8 cellular contexts compared by ENCODE assay signal in the genomic region with DNA sequence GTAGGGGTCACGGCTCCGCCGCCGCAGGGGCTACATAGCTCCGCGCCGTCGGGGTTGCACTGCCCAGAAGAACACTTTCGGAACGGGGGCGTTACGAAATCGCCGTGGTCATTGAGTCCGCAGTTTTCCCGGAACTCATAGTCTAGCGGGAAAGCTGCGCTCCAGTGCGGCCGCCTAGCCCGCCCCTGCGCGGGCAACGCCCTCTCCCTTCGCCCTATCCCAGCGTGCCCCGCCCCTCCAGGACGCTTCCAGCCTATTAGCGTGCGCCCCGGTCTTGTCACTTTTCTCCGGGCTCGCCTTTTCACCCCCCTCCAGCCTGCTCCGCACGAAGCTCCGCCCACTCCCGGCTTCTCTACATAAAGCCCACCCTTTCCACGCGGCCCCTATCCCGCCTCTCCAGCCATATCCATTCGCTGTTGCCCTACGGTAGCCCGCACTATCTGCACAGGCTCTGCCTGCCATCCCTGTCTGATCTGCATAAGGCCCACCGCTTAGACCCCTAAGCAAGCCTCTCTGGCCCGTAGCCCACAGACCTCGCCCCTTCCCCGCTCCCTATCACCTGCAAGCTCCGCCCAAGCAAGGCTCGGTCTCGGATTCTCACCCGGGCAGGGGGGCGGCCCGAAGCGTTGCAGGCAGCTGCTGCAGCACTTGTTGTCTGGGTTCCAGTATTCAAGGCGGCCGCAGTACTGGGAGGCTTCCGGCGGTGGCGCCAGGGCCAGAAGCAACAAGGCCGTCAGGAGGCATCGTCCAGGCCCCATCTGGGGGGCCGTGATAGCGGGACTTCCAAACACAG. TPM values are rescaled to one million over a fixed set of nuclear protein-coding genes. Genes with fewer than 3 reads are reported as not detected.
DNase-seq lines count a peak whose midpoint lies in the region; ATAC-seq and TF ChIP-seq lines count a peak whose summit lies in the region.

No MANE protein-coding gene starts in this region.

- H3K4me1 ChIP-seq in ovary (ENCODE audit: insufficient read depth) (peaks cover 6% of the 10 kb centered on the region), thyroid gland (peaks cover 20 to 24% of the 10 kb centered on the region in 2 donors)

- H3K27me3 ChIP-seq in ovary (no peaks in the 10 kb centered on the region), thyroid gland (no peaks in the 10 kb centered on the region)

- peak; percentile 87 for DNase-seq in NCI-H1048 (lab: John Stamatoyannopoulos, UW)
- peak; percentile 76 for DNase-seq in SK-N-MC (ENCODE audit: low read depth, low spot score)
- DNase-seq in glutamatergic neuron, result peak; percentile 99
- peak; percentile 98 to 99 (median 99) for DNase-seq in ovary
- peak; percentile 99 for DNase-seq in thyroid gland

- H3K9me3 ChIP-seq in SK-N-MC (ENCODE audit: low read depth, low read length), result no peaks in the 10 kb centered on the region
- no peaks in the 10 kb centered on the region for H3K9me3 ChIP-seq in ovary
- H3K9me3 ChIP-seq in thyroid gland, result no peaks in the 10 kb centered on the region

- H3K4me3 Mint-ChIP-seq in activated naive CD4-positive, alpha-beta T cell treated with anti-CD3 and anti-CD28 coated beads, Interleukin-2, amount 50 U/mL, for 24 hours, result peak overlapping the region; percentile 90
- peak overlapping the region; percentile 91 for H3K4me3 Mint-ChIP-seq in glutamatergic neuron (ENCODE audit: unreplicated experiment)

- no peaks in the 10 kb centered on the region for H3K9me3 Mint-ChIP-seq in activated naive CD4-positive, alpha-beta T cell treated with anti-CD3 and anti-CD28 coated beads, Interleukin-2, amount 50 U/mL, for 24 hours
- peaks cover 12% of the 10 kb centered on the region for H3K9me3 Mint-ChIP-seq in glutamatergic neuron (ENCODE audit: unreplicated experiment)

- 0 to 1% (median 0%) methylated on average over 63 of the region's 63 CpGs for WGBS in ovary, 3 donors
- 1 to 2% methylated on average over 27 to 47 of the region's 63 CpGs for WGBS in thyroid gland, 2 donors

- H3K27ac ChIP-seq in SK-N-MC (peak overlapping the region; percentile 69; the same call in 1 of the 2 replicates), ovary (peak overlapping the region; percentile 36 to 79), thyroid gland (peak overlapping the region; percentile 25 to 48 (median 29))

- ATAC-seq in HG02571 (IDR thresholded peaks at IDR 0.05; ENCODE audit: unreplicated experiment), result peak; percentile 57

- peak overlapping the region; percentile 93 for H3K27ac Mint-ChIP-seq in activated naive CD4-positive, alpha-beta T cell treated with anti-CD3 and anti-CD28 coated beads, Interleukin-2, amount 50 U/mL, for 24 hours
- H3K27ac Mint-ChIP-seq in glutamatergic neuron (ENCODE audit: unreplicated experiment), result peak overlapping the region; percentile 95

- TF ChIP-seq EP300 in ovary (IDR thresholded peaks at IDR 0.05), result peak; percentile 98

- TF ChIP-seq POLR2A in ovary (IDR thresholded peaks at IDR 0.05) (peak; percentile 75), thyroid gland (IDR thresholded peaks at IDR 0.05) (no peak)

- H3K36me3 ChIP-seq in SK-N-MC (ENCODE audit: insufficient read depth, low read length) (peaks cover 29% of the 10 kb centered on the region; the same call in 1 of the 2 replicates), ovary (no peaks in the 10 kb centered on the region), thyroid gland (peaks cover 21 to 27% of the 10 kb centered on the region in 2 donors)

- intact Hi-C loops in ovary (cut with DNase I), result no loop called here
- intact Hi-C loops in thyroid gland (cut with DNase I), result no loop called here

- H3K9ac ChIP-seq in SK-N-MC (ENCODE audit: insufficient read length), result peak overlapping the region; percentile 76

- peaks cover 3% of the 10 kb centered on the region for H3K36me3 Mint-ChIP-seq in activated naive CD4-positive, alpha-beta T cell treated with anti-CD3 and anti-CD28 coated beads, Interleukin-2, amount 50 U/mL, for 24 hours
- peaks cover 2% of the 10 kb centered on the region for H3K36me3 Mint-ChIP-seq in glutamatergic neuron (ENCODE audit: unreplicated experiment)

- H3K4me3 ChIP-seq in GM08714 (ENCODE audit: low read length) (peak overlapping the region; percentile 67), SK-N-MC (peak overlapping the region; percentile 86), ovary (peak overlapping the region; percentile 58), thyroid gland (replicated peaks in 1 of 3) (peak overlapping the region in 2 of 3 donors; percentile 45 to 73)

- H3K27me3 Mint-ChIP-seq in activated naive CD4-positive, alpha-beta T cell treated with anti-CD3 and anti-CD28 coated beads, Interleukin-2, amount 50 U/mL, for 24 hours, result no peaks in the 10 kb centered on the region
- H3K27me3 Mint-ChIP-seq in glutamatergic neuron (ENCODE audit: unreplicated experiment), result no peaks in the 10 kb centered on the region

- H3K4me1 Mint-ChIP-seq in activated naive CD4-positive, alpha-beta T cell treated with anti-CD3 and anti-CD28 coated beads, Interleukin-2, amount 50 U/mL, for 24 hours, result peaks cover 60% of the 10 kb centered on the region
- no peaks in the 10 kb centered on the region for H3K4me1 Mint-ChIP-seq in glutamatergic neuron (ENCODE audit: low read depth, unreplicated experiment)

- TF ChIP-seq CTCF in glutamatergic neuron (IDR thresholded peaks at IDR 0.05; ENCODE audit: partially characterized antibody, unreplicated experiment) (peak; percentile 11), ovary (IDR thresholded peaks at IDR 0.05) (peak in 1 of 3 donors; percentile 36), thyroid gland (IDR thresholded peaks at IDR 0.05) (no peak)

RNA-seq across cellular contexts. Expression of a gene that starts 1.6 kb away (rescaled TPM):
- total RNA-seq in glutamatergic neuron (ENCODE audit: unreplicated experiment), result 4.7 TPM
- total RNA-seq in ovary, result 10 to 100 TPM in 3 of 7 donors, 1 to 10 TPM in 4; 3.6 to 12.8 (median 7.6) TPM
- polyA plus RNA-seq in ovary, result 1 to 10 TPM in 1 of 2 donors, under 1 TPM in 1; 0.93 to 9.0 TPM
- 1 to 10 TPM; 5.2 to 6.1 (median 5.9) TPM for total RNA-seq in thyroid gland

RNA-seq across cellular contexts. Expression of a gene that starts 4.6 kb away (rescaled TPM):
- total RNA-seq in glutamatergic neuron (ENCODE audit: unreplicated experiment) (24.3 TPM), ovary (10 to 100 TPM; 16.7 to 37.5 (median 25.6) TPM), thyroid gland (10 to 100 TPM; 29.7 to 51.7 (median 36.8) TPM)
- polyA plus RNA-seq in ovary, result 10 to 100 TPM; 16.7 to 37.7 TPM

RNA-seq across cellular contexts. Expression of a gene that starts 4.8 kb away (rescaled TPM):
- 109 TPM for total RNA-seq in glutamatergic neuron (ENCODE audit: unreplicated experiment)
- 10 to 100 TPM; 23.4 to 90.4 (median 44.9) TPM for total RNA-seq in ovary
- 10 to 100 TPM; 34.0 to 44.6 TPM for polyA plus RNA-seq in ovary
- 10 to 100 TPM; 34.0 to 73.8 (median 40.5) TPM for total RNA-seq in thyroid gland

RNA-seq across cellular contexts. Expression of a gene that starts 7.8 kb away (rescaled TPM):
- 29.8 TPM for total RNA-seq in glutamatergic neuron (ENCODE audit: unreplicated experiment)
- 10 to 100 TPM; 14.5 to 25.6 (median 19.1) TPM for total RNA-seq in ovary
- 10 to 100 TPM in 1 of 2 donors, 1 to 10 TPM in 1; 9.8 to 24.1 TPM for polyA plus RNA-seq in ovary
- 10 to 100 TPM in 2 of 4 donors, 1 to 10 TPM in 2; 8.2 to 21.5 (median 14.1) TPM for total RNA-seq in thyroid gland

RNA-seq across cellular contexts. Expression of a gene that starts 16.2 kb away (rescaled TPM):
- total RNA-seq in glutamatergic neuron (ENCODE audit: unreplicated experiment) (0.49 TPM), ovary (100 to 1,000 TPM in 6 of 7 donors, 10 to 100 TPM in 1; 44.9 to 276 (median 232) TPM), thyroid gland (10 to 100 TPM; 17.3 to 31.8 (median 23.1) TPM)
- polyA plus RNA-seq in ovary, result 100 to 1,000 TPM; 101 to 434 TPM

Comparison
In these comparisons a context has a peak if more than half of its experiments do, and no peak if none do; other contexts are left out.
1. Peak in every context shown above with its lines: DNase-seq, ATAC-seq, H3K4me3 ChIP-seq and H3K27ac ChIP-seq.